ENCODE assay signal across 9 cellular contexts in genomic region chr11:83724704-83725114, GRCh38.
A peak's percentile ranks its signal among the peaks of the same experiment; 100 is the strongest.
DNase-seq lines count a peak whose midpoint lies in the region; ATAC-seq and TF ChIP-seq lines count a peak whose summit lies in the region.
"Had no signal": no experiment of that assay in that cellular context is flagged by ENCODE, and none has a peak within 500 bp of the region (broad histone marks: within the 10 kb centered on the region; RNA-seq: fewer than 3 reads in every experiment).

No MANE protein-coding gene starts in this region.

- ATAC-seq in HG02571 (IDR thresholded peaks at IDR 0.05; ENCODE audit: unreplicated experiment) (no peak), HG03442 (IDR thresholded peaks at IDR 0.05; ENCODE audit: unreplicated experiment) (no peak)

- CTCF ChIA-PET in PC-9 (lab: Charles Lee): interaction anchor here (1.8 kb wide), 1 partner anchor 432 kb away, joined by 10 read pairs; no protein-coding TSS in a partner anchor

- H3K14ac ChIP-seq in trophoblast cell (ENCODE audit: low read length): no peak overlapping the region

- H2BK120ac ChIP-seq in trophoblast cell (ENCODE audit: insufficient read depth, low read length, poor library complexity): no peak overlapping the region

- H4K20me1 ChIP-seq in DOHH2 (ENCODE audit: control insufficient read depth, insufficient read depth, low read depth, low read length): no peaks in the 10 kb centered on the region
- H4K20me1 ChIP-seq in PC-9 (ENCODE audit: insufficient read depth): no peaks in the 10 kb centered on the region

- H3K18ac ChIP-seq in trophoblast cell (ENCODE audit: low read length): no peak overlapping the region

- no peak overlapping the region for H3K23ac ChIP-seq in trophoblast cell (ENCODE audit: low read length)

- DNase-seq in PC-9 (peak in 1 of 2 experiments; percentile 34), globus pallidus (ENCODE audit: low spot score) (peak; percentile 11), trophoblast cell (peak in 1 of 2 donors; percentile 34), kidney tubule cell (ENCODE audit: low spot score) (no peak), activated T-cell treated with anti-CD3 and anti-CD28 coated beads for 4 hours (no peak)

- TF ChIP-seq CTCF in DOHH2 (IDR thresholded peaks at IDR 0.05; ENCODE audit: low read depth, low read length, poor library complexity, severe bottlenecking): no peak
- no peak for TF ChIP-seq CTCF in PC-9 (conservative IDR thresholded peaks at IDR 0.05)

- H3K9me3 ChIP-seq in DOHH2 (ENCODE audit: control insufficient read depth, insufficient read depth, low read length) (no peaks in the 10 kb centered on the region), PC-9 (ENCODE audit: insufficient read depth, low read depth) (no peaks in the 10 kb centered on the region), trophoblast cell (ENCODE audit: insufficient read depth, low read depth, low read length) (no peaks in the 10 kb centered on the region)
- H3K9me3 ChIP-seq: adrenal gland had no signal

- no peak overlapping the region for H4K8ac ChIP-seq in trophoblast cell (ENCODE audit: low read depth, low read length)

- intact Hi-C loops in PC-9 (cut with micrococcal nuclease; ENCODE audit: unreplicated experiment): loop anchor here (2.0 to 10.0 kb wide), 5 partner anchors 93 to 824 kb away; partner anchors contain the start of genes DDIAS and PRCP

- H3K4me3 ChIP-seq in DOHH2 (ENCODE audit: low read length) (no peak overlapping the region), PC-9 (no peak overlapping the region), trophoblast cell (ENCODE audit: low read depth, low read length) (no peak overlapping the region)

- peak overlapping the region; percentile 2 for H2BK5ac ChIP-seq in trophoblast cell (ENCODE audit: low read depth, low read length, poor library complexity)

- H3K27me3 ChIP-seq in DOHH2 (ENCODE audit: control insufficient read depth, low read length) (peaks cover 19% of the 10 kb centered on the region), PC-9 (ENCODE audit: insufficient read depth, low read depth) (peaks cover 4% of the 10 kb centered on the region; the same call in 1 of the 2 replicates), trophoblast cell (ENCODE audit: insufficient read depth, low read length) (no peaks in the 10 kb centered on the region)
- H3K27me3 ChIP-seq: adrenal gland had no signal

- H2AK5ac ChIP-seq in trophoblast cell (ENCODE audit: low read length): no peak overlapping the region

- H3F3A ChIP-seq in DOHH2 (ENCODE audit: control insufficient read depth, insufficient read depth): no peaks in the 10 kb centered on the region
- no peaks in the 10 kb centered on the region for H3F3A ChIP-seq in PC-9 (ENCODE audit: insufficient read depth, low read depth)

- no TSS peak for BruUV-seq in PC-9 (replicated peaks; lab: Mats Ljungman, UMichigan)

- no peak overlapping the region for H3K27ac ChIP-seq in DOHH2 (ENCODE audit: low read depth, low read length)
- no peak overlapping the region for H3K27ac ChIP-seq in PC-9
- H3K27ac ChIP-seq in trophoblast cell (ENCODE audit: low read depth, low read length): peak overlapping the region; percentile 93
- H3K27ac ChIP-seq: adrenal gland had no signal

- H2BK12ac ChIP-seq in trophoblast cell (ENCODE audit: low read length): no peak overlapping the region

- H3K4me2 ChIP-seq in DOHH2 (ENCODE audit: low read length): peak overlapping the region; percentile 55
- peak overlapping the region; percentile 61; the same call in 1 of the 2 replicates for H3K4me2 ChIP-seq in PC-9
- H3K4me2 ChIP-seq in trophoblast cell (ENCODE audit: low read length): peak overlapping the region; percentile 49

- H2AFZ ChIP-seq in PC-9 (no peak overlapping the region; the same call in 1 of the 2 replicates), trophoblast cell (ENCODE audit: insufficient read depth, low read length, poor library complexity) (no peak overlapping the region)

- H3K79me2 ChIP-seq in DOHH2 (ENCODE audit: control insufficient read depth, low read length) (no peaks in the 10 kb centered on the region), PC-9 (ENCODE audit: low read depth) (no peaks in the 10 kb centered on the region), trophoblast cell (ENCODE audit: control insufficient read depth, insufficient read depth, low read length, poor library complexity) (no peaks in the 10 kb centered on the region)

- H3K9me2 ChIP-seq in DOHH2 (replicated peaks; ENCODE audit: control insufficient read depth, low read length): no peaks in the 10 kb centered on the region
- no peaks in the 10 kb centered on the region for H3K9me2 ChIP-seq in PC-9 (ENCODE audit: insufficient read depth)

- H3K4ac ChIP-seq in trophoblast cell (ENCODE audit: low read depth, low read length): no peak overlapping the region

- no peak overlapping the region for H4K91ac ChIP-seq in trophoblast cell (ENCODE audit: low read depth, low read length)

- WGBS in trophoblast cell (ENCODE audit: extremely low coverage, insufficient coverage, insufficient read length): no CpG with 5 or more reads among the region's 3 CpGs

- peaks cover 2% of the 10 kb centered on the region for H3K79me1 ChIP-seq in trophoblast cell (ENCODE audit: low read length)

- no peak overlapping the region for H4K12ac ChIP-seq in trophoblast cell (ENCODE audit: low read depth, low read length)

- peaks cover 19% of the 10 kb centered on the region for H3K4me1 ChIP-seq in DOHH2 (ENCODE audit: control insufficient read depth, low read length)
- H3K4me1 ChIP-seq in PC-9 (replicated peaks; ENCODE audit: insufficient read depth): no peaks in the 10 kb centered on the region
- peaks cover 0 to 6% of the 10 kb centered on the region in 2 experiments for H3K4me1 ChIP-seq in trophoblast cell (ENCODE audit: control insufficient read depth in 1 of 2, insufficient read depth in 2 of 2, low read length in 2 of 2)

- H3K36me3 ChIP-seq in DOHH2 (ENCODE audit: control insufficient read depth, low read length) (no peaks in the 10 kb centered on the region), PC-9 (ENCODE audit: low read depth) (no peaks in the 10 kb centered on the region), trophoblast cell (ENCODE audit: control insufficient read depth in 1 of 2, insufficient read depth in 2 of 2, low read length in 2 of 2) (no peaks in the 10 kb centered on the region)
- H3K36me3 ChIP-seq: adrenal gland had no signal

- POLR2A ChIA-PET in PC-9 (lab: Charles Lee; ENCODE audit: unreplicated experiment): interaction anchor here (0.7 kb wide), 1 partner anchor 538 kb away, joined by 8 read pairs; no protein-coding TSS in a partner anchor

- no peak overlapping the region for H3K9ac ChIP-seq in trophoblast cell (ENCODE audit: low read length)
